Comparison of ENCODE assay signal across 30 cellular contexts in the genomic region with DNA sequence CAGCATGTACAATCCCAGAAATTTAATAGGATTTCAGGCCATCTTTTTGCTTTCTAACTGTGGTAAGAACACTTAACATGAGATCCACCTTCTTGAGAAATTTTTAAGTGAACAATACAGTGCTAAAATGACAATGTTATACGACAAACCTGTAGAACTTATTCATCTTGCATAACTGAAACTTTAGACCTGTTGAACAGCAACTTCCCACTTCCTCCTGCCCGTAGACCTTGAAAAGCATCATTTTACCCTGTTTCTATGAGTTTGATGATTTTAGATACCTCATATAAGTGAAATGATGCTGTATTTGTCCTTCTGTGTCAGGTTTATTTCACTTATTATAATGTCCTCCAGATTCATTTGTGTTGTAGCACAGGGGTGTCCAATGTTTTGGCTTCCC.
"Had no signal": no experiment of that assay in that cellular context is flagged by ENCODE, and none has a peak within 500 bp of the region (broad histone marks: within the 10 kb centered on the region; RNA-seq: fewer than 3 reads in every experiment).

No MANE protein-coding gene starts in this region.

- H3K9me3 ChIP-seq: ascending aorta had no signal

- DNase-seq: activated B cell treated with CpG ODN at 0.5 μM for 24 hours; activated CD4-positive, alpha-beta memory T cell treated with anti-CD3 and anti-CD28 coated beads for 36 hours; activated CD4-positive, alpha-beta T cell treated with anti-CD3 and anti-CD28 coated beads for 4 hours; activated CD4-positive, alpha-beta T cell treated with anti-CD3 and anti-CD28 coated beads, Interleukin-2, amount 10 ng/mL, durations not matched to agents 24 days and 14 days; activated CD4-positive, alpha-beta T cell treated with anti-CD3 and anti-CD28 coated beads, Interleukin-2, amount 50 U/mL, for 1 hour; activated CD4-positive, alpha-beta T cell treated with anti-CD3 and anti-CD28 coated beads, Interleukin-2, amount 50 U/mL, for 4 hours; activated CD4-positive, CD25-positive, alpha-beta regulatory T cell treated with anti-CD3 and anti-CD28 coated beads, Interleukin-2, amount 50 U/mL, for 72 hours; activated CD8-positive, alpha-beta memory T cell treated with anti-CD3 and anti-CD28 coated beads, Interleukin-2, amount 50 U/mL, for 4 hours; activated CD8-positive, alpha-beta T cell treated with anti-CD3 and anti-CD28 coated beads for 36 hours; activated effector memory CD4-positive, alpha-beta T cell treated with anti-CD3 and anti-CD28 coated beads, Interleukin-2, amount 50 U/mL, for 16 hours; activated naive CD4-positive, alpha-beta T cell treated with anti-CD3 and anti-CD28 coated beads, Interleukin-2, amount 10 ng/mL, durations not matched to agents 7 days and 5 days; activated naive CD4-positive, alpha-beta T cell treated with Interleukin-2 at 50 U/mL for 16 hours; activated naive CD8-positive, alpha-beta T cell treated with anti-CD3 and anti-CD28 coated beads, Interleukin-2, amount 10 ng/mL, durations not matched to agents 7 days and 5 days; activated naive CD8-positive, alpha-beta T cell treated with anti-CD3 and anti-CD28 coated beads, Interleukin-2, amount 50 U/mL, for 24 hours; activated T-cell treated with anti-CD3 and anti-CD28 coated beads for 4 hours; activated T-cell treated with anti-CD3 and anti-CD28 coated beads, Interleukin-2, amount 50 U/mL, for 1 hour; activated T-cell treated with anti-CD3 and anti-CD28 coated beads, Interleukin-2, amount 50 U/mL, for 4 hours; activated T-cell treated with anti-CD3 and anti-CD28 coated beads, Interleukin-2, amount 50 U/mL, for 72 hours; amygdala; anterior cingulate cortex; caudate nucleus; cerebellar nuclear complex; T-helper 2 cell; T-helper 9 cell had no signal

- H3K4me3 ChIP-seq: ascending aorta, cardiac muscle cell had no signal

- ATAC-seq: activated CD8-positive, alpha-beta T cell treated with anti-CD3 and anti-CD28 coated beads for 36 hours; activated naive CD8-positive, alpha-beta T cell treated with anti-CD3 and anti-CD28 coated beads, Interleukin-2, amount 50 U/mL, for 24 hours; activated T-cell treated with anti-CD3 and anti-CD28 coated beads, Interleukin-2, amount 50 U/mL, for 4 hours; activated T-cell treated with anti-CD3 and anti-CD28 coated beads, Interleukin-2, amount 50 U/mL, for 72 hours; activated T-helper 17 cell treated with anti-CD3 and anti-CD28 coated beads, Interleukin-2, amount 50 U/mL, for 72 hours had no signal

- H3K27ac ChIP-seq: ascending aorta, cardiac muscle cell, VCaP had no signal

- FAIRE-seq: bronchial epithelial cell, TTC549 had no signal

- H3K27me3 ChIP-seq: ascending aorta, cardiac muscle cell had no signal

- H3K4me1 ChIP-seq: ascending aorta had no signal

- H3K36me3 ChIP-seq: ascending aorta, cardiac muscle cell had no signal
